In the genomic region with DNA sequence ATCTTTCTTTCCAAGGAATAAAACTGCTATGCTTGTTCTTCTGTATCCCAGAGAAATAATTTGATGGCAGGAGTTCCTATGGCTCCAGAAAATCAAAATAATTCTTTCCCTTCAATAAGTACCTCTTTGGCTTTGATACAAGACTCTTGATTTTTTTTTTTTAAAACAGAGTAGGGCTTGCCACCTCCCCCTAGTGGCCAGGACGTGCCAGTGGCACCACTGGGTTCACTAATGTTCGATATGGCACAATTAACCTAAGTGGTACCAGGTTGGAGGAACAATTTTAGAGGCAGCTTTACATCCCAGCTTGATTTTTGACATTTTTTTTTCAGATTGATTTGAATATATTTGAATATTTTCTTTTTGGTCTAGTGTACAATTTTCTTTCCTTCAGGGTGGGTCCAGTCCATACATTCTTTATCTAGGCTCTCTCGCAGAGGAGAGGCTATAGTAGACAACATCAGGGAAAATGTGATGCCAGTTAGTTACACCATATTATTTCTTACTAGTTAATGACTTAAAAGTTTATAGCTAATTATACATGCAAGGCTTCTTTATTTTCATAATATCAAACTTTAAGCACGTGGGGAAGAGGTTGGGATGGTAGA, we compare ENCODE assay signal across 8 cellular contexts.
DNase-seq lines count a peak whose midpoint lies in the region; ATAC-seq, FAIRE-seq and TF ChIP-seq lines count a peak whose summit lies in the region.

No MANE protein-coding gene starts in this region.

- H3K9ac ChIP-seq in SU-DHL-6 (ENCODE audit: low read length) (no peak overlapping the region), kidney (ENCODE audit: low read length in 2 of 2) (no peak overlapping the region)

- TF ChIP-seq CTCF in GM10266 (IDR thresholded peaks at IDR 0.05; ENCODE audit: control insufficient read depth, insufficient read depth, low read depth, missing control alignments) (peak; percentile 94), HL-60 (IDR thresholded peaks at IDR 0.05; ENCODE audit: insufficient read depth, low read length) (peak; percentile 73), SU-DHL-6 (IDR thresholded peaks at IDR 0.05; ENCODE audit: insufficient read depth, low read length, poor library complexity, severe bottlenecking) (peak; percentile 98), kidney (IDR thresholded peaks at IDR 0.05; ENCODE audit: borderline replicate concordance, extremely low read depth, insufficient read depth) (peak; percentile 50)

- no peaks in the 10 kb centered on the region for H3K27me3 ChIP-seq in HL-60 (ENCODE audit: insufficient read depth, poor library complexity, severe bottlenecking)
- no peaks in the 10 kb centered on the region for H3K27me3 ChIP-seq in SU-DHL-6 (ENCODE audit: low read length)

- DNase-seq in GM10266 (ENCODE audit: extremely low spot score) (peak; percentile 34), HL-60 (ENCODE audit: low read depth in 1 of 2, low spot score in 1 of 2) (peak; percentile 10 to 12), amniotic epithelial cell (ENCODE audit: low read depth) (peak; percentile 14), kidney (peak; percentile 51), globus pallidus (ENCODE audit: low spot score) (no peak)
- peak; percentile 3 to 9 for DNase-seq in stimulated activated CD8-positive, alpha-beta memory T cell treated with anti-CD3 and anti-CD28 coated beads, Interleukin-2, amount 100 ng/mL, for 48 hours (ENCODE audit: low read depth in 2 of 2)

- H3K27ac ChIP-seq in HL-60 (replicated peaks) (no peak overlapping the region), SU-DHL-6 (ENCODE audit: low read depth, low read length) (no peak overlapping the region), kidney (ENCODE audit: low read depth in 2 of 2, low read length in 2 of 2) (no peak overlapping the region)

- H3K4me3 ChIP-seq in HL-60 (replicated peaks; ENCODE audit: insufficient read depth, low read length) (no peak overlapping the region), SU-DHL-6 (ENCODE audit: insufficient read depth, low read length, poor library complexity, severe bottlenecking) (no peak overlapping the region), kidney (ENCODE audit: low read length in 2 of 2) (no peak overlapping the region)

- H3F3A ChIP-seq in SU-DHL-6 (ENCODE audit: insufficient read depth) = no peaks in the 10 kb centered on the region

- peak; percentile 92 for ATAC-seq in GM21526 (IDR thresholded peaks at IDR 0.05; ENCODE audit: low FRiP score, unreplicated experiment)

- no peak for FAIRE-seq in kidney (lab: Jason Lieb, UNC)

- H3K4me2 ChIP-seq in SU-DHL-6 (ENCODE audit: low read depth, low read length, poor library complexity, severe bottlenecking) = no peak overlapping the region

- H4K20me1 ChIP-seq in SU-DHL-6 (ENCODE audit: low read depth, low read length) = no peaks in the 10 kb centered on the region

- H3K4me1 ChIP-seq in kidney (ENCODE audit: control insufficient read depth in 1 of 2, insufficient read depth in 1 of 2, low read depth in 1 of 2, low read length in 2 of 2) = no peaks in the 10 kb centered on the region

- no peak overlapping the region for H2AFZ ChIP-seq in SU-DHL-6 (ENCODE audit: low read depth, low read length, severe bottlenecking)

- intact Hi-C loops in kidney (cut with DNase I) = no loop called here

- H3K79me2 ChIP-seq in SU-DHL-6 (ENCODE audit: insufficient read depth, low read length) = no peaks in the 10 kb centered on the region

- no peaks in the 10 kb centered on the region for H3K36me3 ChIP-seq in SU-DHL-6 (ENCODE audit: low read length)
- no peaks in the 10 kb centered on the region for H3K36me3 ChIP-seq in kidney (ENCODE audit: control insufficient read depth in 1 of 2, insufficient read depth in 2 of 2, low read length in 2 of 2)

- no peaks in the 10 kb centered on the region for H3K9me2 ChIP-seq in SU-DHL-6 (replicated peaks; ENCODE audit: insufficient read depth, low read length)

- no peaks in the 10 kb centered on the region for H3K9me3 ChIP-seq in SU-DHL-6 (ENCODE audit: insufficient read depth, low read length)
- no peaks in the 10 kb centered on the region for H3K9me3 ChIP-seq in kidney (ENCODE audit: control insufficient read depth in 1 of 2, low read length in 2 of 2)
